ENCODE assay signal across 13 cellular contexts in genomic region chr13:114001331-114002008, GRCh38. TPM values are rescaled to one million over a fixed set of nuclear protein-coding genes. Genes with fewer than 3 reads are reported as not detected.
DNase-seq lines count a peak whose midpoint lies in the region; ATAC-seq and TF ChIP-seq lines count a peak whose summit lies in the region.
"Had no signal": no experiment of that assay in that cellular context is flagged by ENCODE, and none has a peak within 500 bp of the region (broad histone marks: within the 10 kb centered on the region; RNA-seq: fewer than 3 reads in every experiment).

No MANE protein-coding gene starts in this region.

- H3K36me3 Mint-ChIP-seq in activated naive CD8-positive, alpha-beta T cell treated with anti-CD3 and anti-CD28 coated beads for 36 hours: peaks cover 2% of the 10 kb centered on the region
- H3K36me3 Mint-ChIP-seq in activated naive CD8-positive, alpha-beta T cell treated with anti-CD3 and anti-CD28 coated beads, Interleukin-2, amount 50 U/mL, for 24 hours (ENCODE audit: low read depth): no peaks in the 10 kb centered on the region
- H3K36me3 Mint-ChIP-seq in central memory CD8-positive, alpha-beta T cell (ENCODE audit: insufficient read depth): peaks cover 58% of the 10 kb centered on the region

- H3K4me3 ChIP-seq in right lobe of liver (no peak overlapping the region), spleen (no peak overlapping the region)
- H3K4me3 ChIP-seq: GM23338 had no signal

- no peaks in the 10 kb centered on the region for H3K4me1 ChIP-seq in right lobe of liver
- H3K4me1 ChIP-seq in spleen: peaks cover 0 to 25% (median 7%) of the 10 kb centered on the region in 6 donors

- H3K27ac Mint-ChIP-seq in activated naive CD8-positive, alpha-beta T cell treated with anti-CD3 and anti-CD28 coated beads for 36 hours: peak overlapping the region; percentile 38
- no peak overlapping the region for H3K27ac Mint-ChIP-seq in activated naive CD8-positive, alpha-beta T cell treated with anti-CD3 and anti-CD28 coated beads, Interleukin-2, amount 50 U/mL, for 24 hours
- peak overlapping the region; percentile 71 for H3K27ac Mint-ChIP-seq in central memory CD8-positive, alpha-beta T cell (ENCODE audit: low read depth)
- H3K27ac Mint-ChIP-seq: GM23338 had no signal

- no peak for DNase-seq in activated naive CD8-positive, alpha-beta T cell treated with anti-CD3 and anti-CD28 coated beads for 36 hours
- no peak for DNase-seq in activated naive CD8-positive, alpha-beta T cell treated with anti-CD3 and anti-CD28 coated beads, Interleukin-2, amount 50 U/mL, for 24 hours
- DNase-seq in central memory CD8-positive, alpha-beta T cell (ENCODE audit: low spot score in 2 of 2): no peak
- DNase-seq in right lobe of liver: peak in 2 of 3 donors; percentile 10 to 40
- peak; percentile 66 for DNase-seq in spleen
- DNase-seq in NCI-H146 (lab: John Stamatoyannopoulos, UW): no peak
- DNase-seq in GM19238 (ENCODE audit: insufficient read length, low spot score): no peak
- DNase-seq: DMS79, NCI-H187 treated with DMSO at 0.1 percent for 48 hours, NCI-H526 treated with DMSO at 0.1 percent for 48 hours had no signal

- no peak overlapping the region for H3K27ac ChIP-seq in right lobe of liver
- no peak overlapping the region for H3K27ac ChIP-seq in spleen

- WGBS in right lobe of liver (ENCODE audit: insufficient coverage, low coverage, low lambda C conversion rate, missing lambda C conversion rate): 90% methylated on average over 2 of the region's 46 CpGs
- whole genome bisulfite sequencing in spleen, 5 donors: 84 to 93% (median 92%) methylated on average over 41 to 46 of the region's 46 CpGs

- H3K27me3 Mint-ChIP-seq in activated naive CD8-positive, alpha-beta T cell treated with anti-CD3 and anti-CD28 coated beads for 36 hours: no peaks in the 10 kb centered on the region
- no peaks in the 10 kb centered on the region for H3K27me3 Mint-ChIP-seq in activated naive CD8-positive, alpha-beta T cell treated with anti-CD3 and anti-CD28 coated beads, Interleukin-2, amount 50 U/mL, for 24 hours
- H3K27me3 Mint-ChIP-seq in central memory CD8-positive, alpha-beta T cell: no peaks in the 10 kb centered on the region

- H3K27me3 ChIP-seq in right lobe of liver (no peaks in the 10 kb centered on the region), spleen (replicated peaks in 1 of 7) (no peaks in the 10 kb centered on the region)

- H3K4me1 Mint-ChIP-seq in activated naive CD8-positive, alpha-beta T cell treated with anti-CD3 and anti-CD28 coated beads for 36 hours: peaks cover 2% of the 10 kb centered on the region
- H3K4me1 Mint-ChIP-seq in activated naive CD8-positive, alpha-beta T cell treated with anti-CD3 and anti-CD28 coated beads, Interleukin-2, amount 50 U/mL, for 24 hours: no peaks in the 10 kb centered on the region
- H3K4me1 Mint-ChIP-seq in central memory CD8-positive, alpha-beta T cell: peaks cover 23% of the 10 kb centered on the region
- H3K4me1 Mint-ChIP-seq: GM23338 had no signal

- no peak for TF ChIP-seq CTCF in right lobe of liver (IDR thresholded peaks at IDR 0.05)
- no peak for TF ChIP-seq CTCF in spleen (IDR thresholded peaks at IDR 0.05 in 8 of 11, conservative IDR thresholded peaks at IDR 0.05 in 3 of 11)

- no peaks in the 10 kb centered on the region for H3K9me3 Mint-ChIP-seq in activated naive CD8-positive, alpha-beta T cell treated with anti-CD3 and anti-CD28 coated beads for 36 hours
- no peaks in the 10 kb centered on the region for H3K9me3 Mint-ChIP-seq in activated naive CD8-positive, alpha-beta T cell treated with anti-CD3 and anti-CD28 coated beads, Interleukin-2, amount 50 U/mL, for 24 hours
- H3K9me3 Mint-ChIP-seq in central memory CD8-positive, alpha-beta T cell: no peaks in the 10 kb centered on the region
- H3K9me3 Mint-ChIP-seq: GM23338 had no signal

- intact Hi-C loops in right lobe of liver (cut with DNase I): no loop called here
- intact Hi-C loops in spleen (cut with DNase I; ENCODE audit: low total_unique reads): no loop called here

- H3K4me3 Mint-ChIP-seq in activated naive CD8-positive, alpha-beta T cell treated with anti-CD3 and anti-CD28 coated beads for 36 hours: no peak overlapping the region
- H3K4me3 Mint-ChIP-seq in activated naive CD8-positive, alpha-beta T cell treated with anti-CD3 and anti-CD28 coated beads, Interleukin-2, amount 50 U/mL, for 24 hours: no peak overlapping the region
- H3K4me3 Mint-ChIP-seq in central memory CD8-positive, alpha-beta T cell: no peak overlapping the region
- H3K4me3 Mint-ChIP-seq: CD8-positive, alpha-beta memory T cell; GM23338 had no signal

- TF ChIP-seq POLR2A in right lobe of liver (IDR thresholded peaks at IDR 0.05) (no peak), spleen (IDR thresholded peaks at IDR 0.05) (no peak)

- H3K36me3 ChIP-seq in right lobe of liver (no peaks in the 10 kb centered on the region), spleen (peaks cover 0 to 87% (median 25%) of the 10 kb centered on the region in 6 donors)

- H3K9me3 ChIP-seq in right lobe of liver (no peaks in the 10 kb centered on the region), spleen (no peaks in the 10 kb centered on the region)

- no peak for ATAC-seq in activated naive CD8-positive, alpha-beta T cell treated with anti-CD3 and anti-CD28 coated beads, Interleukin-2, amount 50 U/mL, for 24 hours
- no peak for ATAC-seq in central memory CD8-positive, alpha-beta T cell (replicated peaks; ENCODE audit: extremely low read depth, poor library complexity, severe bottlenecking)
- no peak for ATAC-seq in right lobe of liver
- ATAC-seq in GM18870 (IDR thresholded peaks at IDR 0.05; ENCODE audit: unreplicated experiment): no peak

RNA-seq across cellular contexts. Expression of gene C13orf46, which starts 27.6 kb away (rescaled TPM):
- total RNA-seq in activated naive CD8-positive, alpha-beta T cell treated with anti-CD3 and anti-CD28 coated beads for 36 hours: under 1 TPM; 0.96 to 0.99 TPM
- total RNA-seq in right lobe of liver (1 to 10 TPM in 2 of 6 experiments, under 1 TPM in 4; 0.04 to 1.1 (median 0.60) TPM), spleen (1 to 10 TPM in 5 of 7 donors, under 1 TPM in 2; 0.83 to 4.2 (median 2.6) TPM)
- under 1 TPM; 0.09 to 0.70 (median 0.13) TPM for polyA plus RNA-seq in spleen

Comparison
In these comparisons a context has a peak if more than half of its experiments do, and no peak if none do; other contexts are left out.
1. DNase-seq: peak in right lobe of liver (2 of 3) and spleen (single experiment); none in activated naive CD8-positive, alpha-beta T cell treated with anti-CD3 and anti-CD28 coated beads for 36 hours (single experiment), activated naive CD8-positive, alpha-beta T cell treated with anti-CD3 and anti-CD28 coated beads, Interleukin-2, amount 50 U/mL, for 24 hours (single experiment), central memory CD8-positive, alpha-beta T cell (0 of 2), NCI-H146 (single experiment) and GM19238 (single experiment).